ENCODE assay signal across 8 cellular contexts in genomic region chr10:50614444-50615137, GRCh38. TPM values are rescaled to one million over a fixed set of nuclear protein-coding genes. Genes with fewer than 3 reads are reported as not detected.
DNase-seq lines count a peak whose midpoint lies in the region; ATAC-seq and TF ChIP-seq lines count a peak whose summit lies in the region.

No MANE protein-coding gene starts in this region.

- no peak overlapping the region for H3K4me3 ChIP-seq in H7 (ENCODE audit: insufficient read depth, low read depth, low read length)
- no peak overlapping the region for H3K4me3 ChIP-seq in SJCRH30

- H3K27ac ChIP-seq in SJCRH30: no peak overlapping the region

- peak; percentile 70; the same call in 2 of the 3 replicates for TF ChIP-seq CTCF in GM12872 (IDR thresholded peaks at IDR 0.05; ENCODE audit: insufficient read depth, low read depth, low read length)

- no peaks in the 10 kb centered on the region for H3K4me1 ChIP-seq in SJCRH30

- H3K27me3 ChIP-seq in H7 (ENCODE audit: control insufficient read depth, insufficient read depth, low read length) (no peaks in the 10 kb centered on the region), SJCRH30 (no peaks in the 10 kb centered on the region)

- no peaks in the 10 kb centered on the region for H3K36me3 ChIP-seq in H7 (replicated peaks; ENCODE audit: control insufficient read depth, insufficient read depth, low read length)
- no peaks in the 10 kb centered on the region for H3K36me3 ChIP-seq in SJCRH30

- H3K9me3 ChIP-seq in SJCRH30 (replicated peaks): no peaks in the 10 kb centered on the region

- no peak for ATAC-seq in HG02884 (IDR thresholded peaks at IDR 0.05; ENCODE audit: unreplicated experiment)
- ATAC-seq in GM21423 (IDR thresholded peaks at IDR 0.05; ENCODE audit: unreplicated experiment): no peak

- DNase-seq in H7 (peak; percentile 53), OCI-M1 (lab: John Stamatoyannopoulos, UW) (peak; percentile 31), iris pigment epithelial cell (ENCODE audit: low read depth) (peak; percentile 16), glomerular visceral epithelial cell (ENCODE audit: extremely low spot score) (no peak), SJCRH30 (no peak)

RNA-seq across cellular contexts. Expression of gene SGMS1, which starts 9.2 kb away (rescaled TPM):
- total RNA-seq in H7 (2014; rRNA removed; shearing (Covaris generic)): 19.4 and 20.1 TPM in 2 replicates
- 13.4 and 14.7 TPM in 2 replicates for total RNA-seq in SJCRH30 (2014; rRNA removed; shearing (Covaris generic))

Comparison
In these comparisons a context has a peak if more than half of its experiments do, and no peak if none do; other contexts are left out.
1. DNase-seq: peak in H7 (single experiment), OCI-M1 (single experiment) and iris pigment epithelial cell (single experiment); none in glomerular visceral epithelial cell (single experiment) and SJCRH30 (0 of 2).